ENCODE assay signal across 9 cellular contexts in genomic region chr6:29753309-29753644, GRCh38. TPM values are rescaled to one million over a fixed set of nuclear protein-coding genes. Genes with fewer than 3 reads are reported as not detected.
DNase-seq lines count a peak whose midpoint lies in the region; ATAC-seq, FAIRE-seq and TF ChIP-seq lines count a peak whose summit lies in the region.
"Had no signal": no experiment of that assay in that cellular context is flagged by ENCODE, and none has a peak within 500 bp of the region (broad histone marks: within the 10 kb centered on the region; RNA-seq: fewer than 3 reads in every experiment).

No MANE protein-coding gene starts in this region.

- ATAC-seq in IMR-90 (ENCODE audit: low read depth) (no peak), naive B cell (ENCODE audit: low read depth in 2 of 2) (no peak), HG02884 (IDR thresholded peaks at IDR 0.05; ENCODE audit: unreplicated experiment) (no peak), GM21515 (IDR thresholded peaks at IDR 0.05; ENCODE audit: unreplicated experiment) (no peak)

- H3K9me1 ChIP-seq in IMR-90 (ENCODE audit: insufficient read depth, low read length) = no peaks in the 10 kb centered on the region

- BruUV-seq in A673 (replicated peaks; lab: Mats Ljungman, UMichigan) = no TSS peak
- no TSS peak for BruUV-seq in IMR-90 (replicated peaks; lab: Mats Ljungman, UMichigan)

- no peak overlapping the region for H2BK20ac ChIP-seq in IMR-90 (ENCODE audit: low read depth, low read length)

- no peak for FAIRE-seq in bronchial epithelial cell (lab: Jason Lieb, UNC)

- peak overlapping the region in 5 of 6 donors; percentile 20 to 97 (median 93) for H3K27ac Mint-ChIP-seq in naive B cell

- no peaks in the 10 kb centered on the region for H4K20me1 ChIP-seq in IMR-90 (ENCODE audit: insufficient read depth, low read length)

- H3K27ac ChIP-seq in A673 (ENCODE audit: low read depth, low read length, poor library complexity, severe bottlenecking) = no peak overlapping the region
- no peak overlapping the region for H3K27ac ChIP-seq in IMR-90 (ENCODE audit: insufficient read depth, low read length)

- no peak overlapping the region for H4K91ac ChIP-seq in IMR-90 (ENCODE audit: insufficient read depth, low read depth, low read length)

- H4K8ac ChIP-seq in IMR-90 (ENCODE audit: low read depth in 2 of 2, low read length in 2 of 2) = no peak overlapping the region

- no peaks in the 10 kb centered on the region for H3K9me3 Mint-ChIP-seq in naive B cell

- no peak overlapping the region for H3K56ac ChIP-seq in IMR-90 (ENCODE audit: extremely low read depth, insufficient read depth, low read length)

- H3K4ac ChIP-seq in IMR-90 (ENCODE audit: low read depth, low read length) = no peak overlapping the region

- H3K9me3 ChIP-seq in A673 (ENCODE audit: low read depth, low read length, poor library complexity, severe bottlenecking) = no peaks in the 10 kb centered on the region
- H3K9me3 ChIP-seq in IMR-90 (ENCODE audit: control insufficient read depth, insufficient read depth, low read length) = no peaks in the 10 kb centered on the region

- in situ Hi-C loops in IMR-90 (cut with MboI; ENCODE audit: low sequenced_read_pairs) = no loop called here

- no peak overlapping the region for H3K18ac ChIP-seq in IMR-90 (ENCODE audit: low read depth, low read length)

- H3K4me2 ChIP-seq in IMR-90 (ENCODE audit: low read depth, low read length) = no peak overlapping the region; the same call in 1 of the 2 replicates

- CTCF ChIA-PET in A673 (lab: Charles Lee) (interaction anchor here (0.8 kb wide), 1 partner anchor 103 kb away, joined by 7 read pairs; no protein-coding TSS in a partner anchor), IMR-90 (lab: Yijun Ruan, JAX) (interaction anchor here (0.6 to 1.5 kb wide), 5 partner anchors 9 to 114 kb away, joined by 3 to 4 read pairs (median 4); no protein-coding TSS in a partner anchor)

- H2BK5ac ChIP-seq in IMR-90 (ENCODE audit: low read depth, low read length, poor library complexity, severe bottlenecking) = no peak overlapping the region

- TF ChIP-seq CTCF in A673 (conservative IDR thresholded peaks at IDR 0.05; ENCODE audit: low read depth, low read length) (no peak), IMR-90 (conservative IDR thresholded peaks at IDR 0.05; ENCODE audit: low read depth, low read length) (no peak), bronchial epithelial cell (IDR thresholded peaks at IDR 0.05; ENCODE audit: insufficient read depth, low read length, severe bottlenecking) (no peak)

- no peak overlapping the region for H2BK15ac ChIP-seq in IMR-90 (ENCODE audit: low read depth, low read length)

- H3K4me1 ChIP-seq in A673 (ENCODE audit: insufficient read depth, low read length, poor library complexity, severe bottlenecking) (peaks cover 13% of the 10 kb centered on the region), IMR-90 (ENCODE audit: control insufficient read depth, insufficient read depth, low read length) (no peaks in the 10 kb centered on the region)

- intact Hi-C loops in A673 (cut with micrococcal nuclease; ENCODE audit: unreplicated experiment) = loop anchor here (5.0 kb wide), 1 partner anchor 46 kb away; no protein-coding TSS in a partner anchor
- intact Hi-C loops in IMR-90 (cut with micrococcal nuclease) = loop anchor here (1.0 to 5.0 kb wide), 4 partner anchors 15 to 121 kb away; partner anchors contain the start of gene GABBR1

- peak overlapping the region; percentile 61 for H3K4me3 ChIP-seq in A673 (ENCODE audit: low read depth, low read length, poor library complexity, severe bottlenecking)
- H3K4me3 ChIP-seq in IMR-90 (ENCODE audit: insufficient read depth, low read depth, low read length) = peak overlapping the region; percentile 50
- H3K4me3 ChIP-seq in bronchial epithelial cell (ENCODE audit: low read depth, low read length) = peak overlapping the region; percentile 64

- H3K36me3 Mint-ChIP-seq in naive B cell = peaks cover 0 to 7% of the 10 kb centered on the region in 2 donors

- peaks cover 5% of the 10 kb centered on the region in 2 experiments; a peak in 1 of 4 replicates for H3K79me1 ChIP-seq in IMR-90 (ENCODE audit: low read depth in 1 of 2, low read length in 2 of 2)

- no peak for TF ChIP-seq RAD21 in IMR-90 (IDR thresholded peaks at IDR 0.05; ENCODE audit: low read length)

- H3K27me3 ChIP-seq in A673 (replicated peaks; ENCODE audit: insufficient read depth, low read depth, low read length, poor library complexity) = peaks cover 2% of the 10 kb centered on the region
- H3K27me3 ChIP-seq in IMR-90 (ENCODE audit: control insufficient read depth, insufficient read depth, low read length) = peaks cover 21% of the 10 kb centered on the region
- H3K27me3 ChIP-seq in bronchial epithelial cell (ENCODE audit: control insufficient read depth, insufficient read depth, low read length) = no peaks in the 10 kb centered on the region

- peaks cover 23 to 39% (median 37%) of the 10 kb centered on the region in 3 donors for H3K4me1 Mint-ChIP-seq in naive B cell

- H3K36me3 ChIP-seq in A673 (ENCODE audit: insufficient read depth, low read length, poor library complexity, severe bottlenecking) (no peaks in the 10 kb centered on the region), IMR-90 (ENCODE audit: control insufficient read depth, insufficient read depth, low read length) (no peaks in the 10 kb centered on the region), bronchial epithelial cell (ENCODE audit: control insufficient read depth, insufficient read depth, low read length) (no peaks in the 10 kb centered on the region)

- WGBS in IMR-90 (ENCODE audit: extremely low coverage in 2 of 2, insufficient read length in 1 of 2), 2 experiments = no CpG with 5 or more reads among the region's 4 CpGs

- H2AK5ac ChIP-seq in IMR-90 (ENCODE audit: low read depth, low read length) = no peak overlapping the region

- no peak overlapping the region for H3K9ac ChIP-seq in IMR-90 (ENCODE audit: low read depth, low read length)

- H3K27me3 Mint-ChIP-seq in naive B cell = peaks cover 0 to 26% (median 0%) of the 10 kb centered on the region in 3 donors

- H2AK9ac ChIP-seq in IMR-90 (replicated peaks; ENCODE audit: low read depth, low read length, poor library complexity) = no peak overlapping the region

- dilution Hi-C loops in IMR-90 (cut with HindIII; ENCODE audit: low sequenced_read_pairs, unreplicated experiment) = no loop called here

- no peak overlapping the region for H2BK120ac ChIP-seq in IMR-90 (ENCODE audit: low read depth, low read length)

- H2AFZ ChIP-seq in IMR-90 (replicated peaks; ENCODE audit: low read length, poor library complexity) = peak overlapping the region; percentile 93

- no peak overlapping the region for H3K23ac ChIP-seq in IMR-90 (ENCODE audit: low read depth, low read length)

- H3K14ac ChIP-seq in IMR-90 (replicated peaks; ENCODE audit: low read depth, low read length) = no peak overlapping the region

- no peak for DNase-seq in A673 (ENCODE audit: low spot score)
- no peak for DNase-seq in IMR-90
- no peak for DNase-seq in bronchial epithelial cell (ENCODE audit: low read depth)
- no peak for DNase-seq in naive B cell
- DNase-seq in NCI-H2171 treated with DMSO at 0.1 percent for 48 hours (lab: John Stamatoyannopoulos, UW) = no peak
- DNase-seq in AML-193 (lab: John Stamatoyannopoulos, UW) = no peak
- DNase-seq: NCI-H510A had no signal

- peak overlapping the region; percentile 87 to 99 (median 96) for H3K4me3 Mint-ChIP-seq in naive B cell

- no peak overlapping the region for H4K5ac ChIP-seq in IMR-90 (ENCODE audit: low read depth, low read length)

- TF ChIP-seq POLR2A in IMR-90 (IDR thresholded peaks at IDR 0.05; ENCODE audit: low read depth, low read length) = no peak

- POLR2A ChIA-PET in A673 (lab: Charles Lee; ENCODE audit: low non-redundant PET) (no interaction called here), IMR-90 (lab: Charles Lee; ENCODE audit: unreplicated experiment) (no interaction called here)

TF ChIP-seq in IMR-90, 13 proteins besides CTCF, POLR2A, EP300 and RAD21:
- TF ChIP-seq CEBPB (IDR thresholded peaks at IDR 0.05; ENCODE audit: low read depth, low read length) (no peak), RFX5 (IDR thresholded peaks at IDR 0.05; ENCODE audit: low read depth, low read length) (no peak), MAFK (IDR thresholded peaks at IDR 0.05; ENCODE audit: low read depth, low read length) (no peak), BHLHE40 (IDR thresholded peaks at IDR 0.05; ENCODE audit: low read depth, low read length) (no peak), SMC3 (IDR thresholded peaks at IDR 0.05; ENCODE audit: low read depth, low read length) (no peak), ELK1 (IDR thresholded peaks at IDR 0.05; ENCODE audit: borderline replicate concordance, low read depth, low read length) (no peak), MXI1 (IDR thresholded peaks at IDR 0.05; ENCODE audit: borderline replicate concordance, low read depth, low read length) (no peak), MAZ (IDR thresholded peaks at IDR 0.05; ENCODE audit: borderline replicate concordance, low read depth, low read length) (no peak), NFE2L2 (IDR thresholded peaks at IDR 0.05; ENCODE audit: low read depth, low read length) (no peak), RCOR1 (IDR thresholded peaks at IDR 0.05; ENCODE audit: insufficient replicate concordance, low read length) (no peak)
TF ChIP-seq in IMR-90: peak in this region for 0.

RNA-seq across cellular contexts. Expression of gene HLA-F, which starts 30.0 kb away (rescaled TPM):
- 0.68 TPM in 1 of 2 replicates, not detected in the other for total RNA-seq in A673 (2021)
- total RNA-seq in IMR-90 (2012; rRNA removed) = not detected in 2 replicates
- polyA plus RNA-seq in IMR-90 (2012; rRNA removed) = not detected in 2 replicates
- polyA plus RNA-seq in IMR-90 (2012; cell fraction: cytosol; rRNA removed) = 0.14 TPM in 1 of 2 replicates, not detected in the other
- polyA plus RNA-seq in IMR-90 (2012; cell fraction: nucleus; rRNA removed; ENCODE audit: low replicate concordance) = 0.29 and 0.47 TPM in 2 replicates
- 14.2 and 24.2 TPM in 2 replicates for total RNA-seq in bronchial epithelial cell
- polyA plus RNA-seq in naive B cell (ENCODE audit: low read depth in 6 of 6) = 100 to 1,000 TPM; 212 to 354 (median 251) TPM
